Comparison of ENCODE assay signal across 29 cellular contexts in the genomic region with DNA sequence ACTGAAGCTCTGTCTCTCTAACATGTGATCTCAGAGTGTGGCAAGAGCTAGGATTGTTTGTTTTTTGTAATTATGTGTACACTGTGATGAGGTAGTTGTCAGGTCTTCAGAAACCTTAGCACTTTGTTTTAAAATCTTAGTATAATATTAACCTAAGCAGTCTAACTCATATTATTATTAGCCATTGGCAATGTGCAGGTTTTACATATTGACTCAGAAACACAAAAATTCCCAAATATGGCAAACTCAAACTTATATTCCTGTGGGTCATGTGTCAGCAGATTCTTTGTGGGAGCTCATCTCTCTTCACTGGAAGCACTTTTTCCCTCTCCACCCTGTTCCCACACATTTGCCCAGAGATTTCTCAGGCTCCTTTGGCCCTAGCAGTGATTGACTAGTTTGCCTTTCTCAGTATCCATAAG. TPM values are rescaled to one million over a fixed set of nuclear protein-coding genes. Genes with fewer than 3 reads are reported as not detected.
"Had no signal": no experiment of that assay in that cellular context is flagged by ENCODE, and none has a peak within 500 bp of the region (broad histone marks: within the 10 kb centered on the region; RNA-seq: fewer than 3 reads in every experiment).

No MANE protein-coding gene starts in this region.

- H3K27ac ChIP-seq: adrenal gland, SJCRH30 had no signal

- DNase-seq: activated CD4-positive, alpha-beta T cell treated with anti-CD3 and anti-CD28 coated beads for 36 hours; activated CD4-positive, alpha-beta T cell treated with anti-CD3 and anti-CD28 coated beads, Interleukin-2, amount 10 ng/mL, durations not matched to agents 7 days and 5 days; activated CD4-positive, alpha-beta T cell treated with anti-CD3 and anti-CD28 coated beads, Interleukin-2, amount 50 U/mL, for 48 hours; activated CD8-positive, alpha-beta memory T cell treated with anti-CD3 and anti-CD28 coated beads, Interleukin-2, amount 50 U/mL, for 4 hours; activated CD8-positive, alpha-beta T cell treated with anti-CD3 and anti-CD28 coated beads, Interleukin-2, amount 10 ng/mL, durations not matched to agents 7 days and 5 days; activated gamma-delta T cell treated with Interleukin-2 at 50 U/mL for 16 hours; activated naive CD4-positive, alpha-beta T cell treated with anti-CD3 and anti-CD28 coated beads for 36 hours; activated T-cell treated with anti-CD3 and anti-CD28 coated beads for 4 hours; activated T-cell treated with anti-CD3 and anti-CD28 coated beads, Interleukin-2, amount 50 U/mL, for 4 hours; adrenal gland; caudate nucleus; Kasumi-1; KG1; MG63; NCI-H1092; NCI-H1436 treated with DMSO at 0.1 percent for 48 hours; NCI-H1694 treated with DMSO at 0.1 percent for 48 hours; NCI-H2029 treated with DMSO at 0.1 percent for 48 hours; NCI-H2107; NCI-H2171 treated with DMSO at 0.1 percent for 48 hours; NCI-H2227 treated with DMSO at 0.1 percent for 48 hours; NCI-H446 treated with DMSO at 0.1 percent for 48 hours; NCI-H524 treated with DMSO at 0.1 percent for 48 hours; SHP77; SJCRH30; SK-N-SH had no signal

- H3K4me1 ChIP-seq: adrenal gland, SJCRH30 had no signal

- H3K36me3 ChIP-seq: adrenal gland, MG63, SJCRH30 had no signal

- H3K9ac ChIP-seq: SK-N-SH had no signal

- H3K9me3 ChIP-seq: adrenal gland, MG63, SJCRH30, SK-N-SH had no signal

- H3K27me3 ChIP-seq: MG63, SJCRH30 had no signal

- H3K4me3 ChIP-seq: adrenal gland, MG63, SJCRH30 had no signal

RNA-seq across cellular contexts. Expression of gene PWWP3B, which starts 8.2 kb away (rescaled TPM):
- total RNA-seq: activated CD4-positive, alpha-beta T cell treated with anti-CD3 and anti-CD28 coated beads for 36 hours; activated CD4-positive, alpha-beta T cell treated with anti-CD3 and anti-CD28 coated beads, Interleukin-2, amount 10 ng/mL, durations not matched to agents 7 days and 5 days; activated CD8-positive, alpha-beta T cell treated with anti-CD3 and anti-CD28 coated beads, Interleukin-2, amount 10 ng/mL, durations not matched to agents 7 days and 5 days; activated naive CD4-positive, alpha-beta T cell treated with anti-CD3 and anti-CD28 coated beads for 36 hours; activated naive CD4-positive, alpha-beta T cell treated with anti-CD3 and anti-CD28 coated beads, Interleukin-2, amount 50 U/mL, for 72 hours; activated T-helper 1 cell treated with anti-CD3 and anti-CD28 coated beads, Interleukin-12 subunit alpha, Interleukin-12 subunit beta, Interleukin-2, Interleukin-4 antibody, amounts not matched to agents 30 ng/mL and 10 ng/mL and 1 ng/mL, durations not matched to agents 14 hours and 24 hours and 36 hours; RPMI7951 had no signal
- polyA plus RNA-seq: SK-N-SH had no signal
